In the genomic region with DNA sequence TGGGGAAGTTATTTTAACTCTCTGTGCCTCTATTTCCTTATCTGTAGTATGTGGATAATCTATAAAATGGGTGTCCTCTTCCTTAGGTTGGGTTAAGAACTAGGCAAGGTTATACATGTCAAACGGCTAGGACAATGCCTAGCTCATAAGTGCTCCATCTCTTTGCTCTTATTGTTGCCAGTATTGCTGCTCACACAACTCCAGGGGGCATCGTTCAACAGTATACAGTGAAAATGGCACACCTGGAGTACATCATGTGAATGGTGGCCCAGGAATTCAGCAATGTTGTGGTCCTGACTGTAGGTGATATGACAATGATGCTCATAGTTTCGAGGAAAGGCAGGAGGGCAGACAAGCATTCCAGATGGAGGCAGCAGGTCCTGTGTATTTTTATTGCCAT, we compare ENCODE assay signal across 21 cellular contexts. TPM values are rescaled to one million over a fixed set of nuclear protein-coding genes. Genes with fewer than 3 reads are reported as not detected.
"Had no signal": no experiment of that assay in that cellular context is flagged by ENCODE, and none has a peak within 500 bp of the region (broad histone marks: within the 10 kb centered on the region; RNA-seq: fewer than 3 reads in every experiment).

No MANE protein-coding gene starts in this region.

- DNase-seq: activated CD4-positive, alpha-beta T cell treated with anti-CD3 and anti-CD28 coated beads, Interleukin-2, amount 10 ng/mL, durations not matched to agents 24 days and 14 days; activated CD8-positive, alpha-beta memory T cell treated with anti-CD3 and anti-CD28 coated beads, Interleukin-2, amount 50 U/mL, for 4 hours; activated CD8-positive, alpha-beta T cell treated with anti-CD3 and anti-CD28 coated beads, Interleukin-2, amount 10 ng/mL, durations not matched to agents 7 days and 5 days; activated effector memory CD4-positive, alpha-beta T cell treated with Interleukin-2 at 50 U/mL for 16 hours; activated naive CD4-positive, alpha-beta T cell treated with anti-CD3 and anti-CD28 coated beads, Interleukin-2, amount 10 ng/mL, durations not matched to agents 7 days and 5 days; activated naive CD8-positive, alpha-beta T cell treated with anti-CD3 and anti-CD28 coated beads, Interleukin-2, amount 50 U/mL, for 24 hours; activated T-cell treated with anti-CD3 and anti-CD28 coated beads, Interleukin-2, amount 50 U/mL, for 4 hours; anterior cingulate cortex; central memory CD4-positive, alpha-beta T cell; dorsolateral prefrontal cortex; endodermal cell; gastrocnemius medialis; head of caudate nucleus; immature natural killer cell; kidney glomerular epithelial cell; occipital lobe; retina; stimulated activated naive B cell treated with anti-CD40 and anti-IgM and Interleukin-4, amounts not matched to agents 10 μg/mL and 1 μg/mL and 100 μg/mL, for 72 hours; upper lobe of right lung had no signal

- ATAC-seq: activated CD8-positive, alpha-beta T cell treated with anti-CD3 and anti-CD28 coated beads, Interleukin-2, amount 10 ng/mL, durations not matched to agents 7 days and 5 days; activated naive CD8-positive, alpha-beta T cell treated with anti-CD3 and anti-CD28 coated beads, Interleukin-2, amount 50 U/mL, for 24 hours; activated T-cell treated with anti-CD3 and anti-CD28 coated beads, Interleukin-2, amount 50 U/mL, for 4 hours; gastrocnemius medialis; stimulated activated naive B cell treated with anti-CD40 and anti-IgM and Interleukin-4, amounts not matched to agents 10 μg/mL and 1 μg/mL and 100 μg/mL, for 72 hours; upper lobe of right lung had no signal

- H3K27ac ChIP-seq: dorsolateral prefrontal cortex, epithelial cell of prostate, gastrocnemius medialis, thoracic aorta, upper lobe of right lung had no signal

- H3K4me3 ChIP-seq: dorsolateral prefrontal cortex, gastrocnemius medialis, thoracic aorta, upper lobe of right lung had no signal

- H3K36me3 ChIP-seq: gastrocnemius medialis, thoracic aorta, upper lobe of right lung had no signal

- H3K27me3 ChIP-seq: dorsolateral prefrontal cortex, gastrocnemius medialis, upper lobe of right lung had no signal

- H3K4me1 ChIP-seq: gastrocnemius medialis, upper lobe of right lung had no signal

- H3K9me3 ChIP-seq: gastrocnemius medialis, thoracic aorta, upper lobe of right lung had no signal

RNA-seq across cellular contexts. Expression of a gene that starts 30.1 kb away (rescaled TPM):
- total RNA-seq: activated CD8-positive, alpha-beta T cell treated with anti-CD3 and anti-CD28 coated beads, Interleukin-2, amount 10 ng/mL, durations not matched to agents 7 days and 5 days had no signal
